ENCODE assay signal across 17 cellular contexts in genomic region chr12:22672951-22673350, GRCh38. TPM values are rescaled to one million over a fixed set of nuclear protein-coding genes. Genes with fewer than 3 reads are reported as not detected.
A peak's percentile ranks its signal among the peaks of the same experiment; 100 is the strongest.
DNase-seq lines count a peak whose midpoint lies in the region; ATAC-seq and TF ChIP-seq lines count a peak whose summit lies in the region.
"Had no signal": no experiment of that assay in that cellular context is flagged by ENCODE, and none has a peak within 500 bp of the region (broad histone marks: within the 10 kb centered on the region; RNA-seq: fewer than 3 reads in every experiment).

No MANE protein-coding gene starts in this region.

- peaks cover 33% of the 10 kb centered on the region for H3K36me3 ChIP-seq in A673 (ENCODE audit: insufficient read depth, low read length, poor library complexity, severe bottlenecking)
- H3K36me3 ChIP-seq in GM23248 (ENCODE audit: low read depth) = peaks cover 12% of the 10 kb centered on the region

- H3K4me3 ChIP-seq in A673 (ENCODE audit: low read depth, low read length, poor library complexity, severe bottlenecking) = no peak overlapping the region
- 0 out of 2 replicates have a peak overlapping the region, but pooled peaks have one; percentile 4 for H3K4me3 ChIP-seq in GM23248
- no peak overlapping the region for H3K4me3 ChIP-seq in fibroblast of villous mesenchyme (ENCODE audit: low read depth, low read length)
- H3K4me3 ChIP-seq: heart right ventricle, transverse colon had no signal

- in situ Hi-C loops in GM23248 (cut with MboI) = no loop called here

- H3K27ac ChIP-seq in A673 (ENCODE audit: low read depth, low read length, poor library complexity, severe bottlenecking) (no peak overlapping the region), GM23248 (peak overlapping the region; percentile 31)
- H3K27ac ChIP-seq: heart right ventricle, parathyroid adenoma, transverse colon had no signal

- CTCF ChIA-PET in A673 (lab: Charles Lee) = no interaction called here

- no peak for TF ChIP-seq CTCF in A673 (conservative IDR thresholded peaks at IDR 0.05; ENCODE audit: low read depth, low read length)
- TF ChIP-seq CTCF in fibroblast of villous mesenchyme (IDR thresholded peaks at IDR 0.05; ENCODE audit: insufficient read depth, low read depth, low read length) = no peak

- 0 out of 2 replicates have a peak, but pooled peaks cover 4% of the 10 kb centered on the region for H4K20me1 ChIP-seq in GM23248 (ENCODE audit: insufficient read depth)

- H3K79me2 ChIP-seq in GM23248 (ENCODE audit: insufficient read depth) = peaks cover 27% of the 10 kb centered on the region

- intact Hi-C loops in A673 (cut with micrococcal nuclease; ENCODE audit: unreplicated experiment) = no loop called here

- POLR2A ChIA-PET in A673 (lab: Charles Lee; ENCODE audit: low non-redundant PET) = no interaction called here

- no peak for ATAC-seq in GM18870 (IDR thresholded peaks at IDR 0.05; ENCODE audit: unreplicated experiment)
- ATAC-seq: heart right ventricle had no signal

- H3K9ac ChIP-seq in GM23248 = no peak overlapping the region
- H3K9ac ChIP-seq: parathyroid adenoma had no signal

- H3F3A ChIP-seq in GM23248 (ENCODE audit: insufficient read depth) = peaks cover 19% of the 10 kb centered on the region

- BruUV-seq in A673 (replicated peaks; lab: Mats Ljungman, UMichigan) = no TSS peak

- no peaks in the 10 kb centered on the region for H3K9me3 ChIP-seq in A673 (ENCODE audit: low read depth, low read length, poor library complexity, severe bottlenecking)
- no peaks in the 10 kb centered on the region for H3K9me3 ChIP-seq in GM23248 (ENCODE audit: low read depth)

- H3K4me1 ChIP-seq in A673 (ENCODE audit: insufficient read depth, low read length, poor library complexity, severe bottlenecking) = no peaks in the 10 kb centered on the region
- peaks cover 17% of the 10 kb centered on the region for H3K4me1 ChIP-seq in GM23248 (ENCODE audit: insufficient read depth)
- H3K4me1 ChIP-seq: heart right ventricle, parathyroid adenoma had no signal

- no peaks in the 10 kb centered on the region for H3K9me2 ChIP-seq in GM23248 (ENCODE audit: insufficient read depth)

- peak overlapping the region; percentile 44 for H3K4me2 ChIP-seq in GM23248 (ENCODE audit: unreplicated experiment)

- whole genome bisulfite sequencing in GM23248 (ENCODE audit: low coverage in 1 of 2, low lambda C conversion rate in 2 of 2, missing lambda C conversion rate in 2 of 2), 2 experiments = 8 to 9% methylated on average over 3 of the region's 3 CpGs

- H3K27me3 ChIP-seq in A673 (replicated peaks; ENCODE audit: insufficient read depth, low read depth, low read length, poor library complexity) (no peaks in the 10 kb centered on the region), GM23248 (replicated peaks; ENCODE audit: insufficient read depth) (no peaks in the 10 kb centered on the region)
- H3K27me3 ChIP-seq: heart right ventricle, transverse colon had no signal

- DNase-seq in A673 (ENCODE audit: low spot score) = peak; percentile 19
- peak; percentile 83 for DNase-seq in GM23248
- peak; percentile 12 for DNase-seq in amniotic epithelial cell (ENCODE audit: low read depth)
- DNase-seq in fibroblast of villous mesenchyme (ENCODE audit: low read depth) = peak; percentile 82
- no peak for DNase-seq in COLO668 (lab: John Stamatoyannopoulos, UW; ENCODE audit: unreplicated experiment)
- DNase-seq in stimulated activated naive CD4-positive, alpha-beta T cell (lab: John Stamatoyannopoulos, UW) = no peak
- no peak for DNase-seq in activated naive CD4-positive, alpha-beta T cell treated with anti-CD3 and anti-CD28 coated beads, Interleukin-2, amount 50 U/mL, for 16 hours
- DNase-seq: activated CD4-positive, alpha-beta T cell treated with anti-CD3 and anti-CD28 coated beads for 4 hours; heart right ventricle; kidney; NCI-H187 treated with DMSO at 0.1 percent for 48 hours; SHP77 treated with DMSO at 0.1 percent for 48 hours; small intestine; T1000; transverse colon had no signal

- no peak overlapping the region for H2AFZ ChIP-seq in GM23248
- H2AFZ ChIP-seq: parathyroid adenoma had no signal

RNA-seq across cellular contexts. Expression of gene ETNK1, which starts 48.0 kb away (rescaled TPM):
- total RNA-seq in A673 (2021) = 77.8 and 90.4 TPM in 2 replicates
- 22.9 and 34.0 TPM in 2 replicates for total RNA-seq in GM23248 (2014; rRNA removed; shearing (Covaris generic))
- polyA plus RNA-seq in GM23248 (2016; fragmentation: Nextera tagmentation; extraction: Ambion mirVana) = 12.6 and 20.0 TPM in 2 replicates
- 26.7 and 70.8 TPM in 2 replicates for total RNA-seq in fibroblast of villous mesenchyme

Comparison
In these comparisons a context has a peak if more than half of its experiments do, and no peak if none do; other contexts are left out.
1. DNase-seq: peak in A673 (single experiment), GM23248 (single experiment), amniotic epithelial cell (single experiment) and fibroblast of villous mesenchyme (single experiment); none in COLO668 (single experiment), stimulated activated naive CD4-positive, alpha-beta T cell (0 of 6) and activated naive CD4-positive, alpha-beta T cell treated with anti-CD3 and anti-CD28 coated beads, Interleukin-2, amount 50 U/mL, for 16 hours (single experiment).